ENCODE assay signal across 1 cellular context in genomic region chr13:33798023-33798422, GRCh38.
TF ChIP-seq lines count a peak whose summit lies in the region.

No MANE protein-coding gene starts in this region.

TF ChIP-seq in HepG2, 621 proteins besides CTCF, POLR2A, EP300 and RAD21:
- TF ChIP-seq GTF2F1 (IDR thresholded peaks at IDR 0.05; ENCODE audit: low read length), result no peak
- no peak for TF ChIP-seq ONECUT2 (CRISPR knock-in tag; IDR thresholded peaks at IDR 0.05)
- TF ChIP-seq U2AF2 (IDR thresholded peaks at IDR 0.05; ENCODE audit: low read depth, low read length), result no peak
- TF ChIP-seq ZNF430 (CRISPR knock-in tag; IDR thresholded peaks at IDR 0.05), result no peak
- TF ChIP-seq ZBED4 (CRISPR knock-in tag; IDR thresholded peaks at IDR 0.05; ENCODE audit: borderline replicate concordance), result no peak
- no peak for TF ChIP-seq DBP (CRISPR knock-in tag; IDR thresholded peaks at IDR 0.05; ENCODE audit: not compliant biosample characterization)
- no peak for TF ChIP-seq ZNF576 (CRISPR knock-in tag; IDR thresholded peaks at IDR 0.05)
- no peak for TF ChIP-seq DNMT3B (CRISPR knock-in tag; conservative IDR thresholded peaks at IDR 0.05)
- no peak for TF ChIP-seq GMEB2 (CRISPR knock-in tag; IDR thresholded peaks at IDR 0.05; ENCODE audit: low read depth)
- no peak for TF ChIP-seq ZNF775 (CRISPR knock-in tag; IDR thresholded peaks at IDR 0.05; ENCODE audit: borderline replicate concordance)
- no peak for TF ChIP-seq ZNF318 (CRISPR knock-in tag; IDR thresholded peaks at IDR 0.05)
- no peak for TF ChIP-seq MIXL1 (CRISPR knock-in tag; IDR thresholded peaks at IDR 0.05)
- TF ChIP-seq LRRFIP1 (CRISPR knock-in tag; conservative IDR thresholded peaks at IDR 0.05), result no peak
- TF ChIP-seq PAF1 (CRISPR knock-in tag; IDR thresholded peaks at IDR 0.05), result no peak
- TF ChIP-seq THAP9 (CRISPR knock-in tag; IDR thresholded peaks at IDR 0.05; ENCODE audit: borderline replicate concordance), result no peak
- no peak for TF ChIP-seq MXD1 (CRISPR knock-in tag; IDR thresholded peaks at IDR 0.05)
- TF ChIP-seq ZNF34 (CRISPR knock-in tag; IDR thresholded peaks at IDR 0.05; ENCODE audit: borderline replicate concordance), result no peak
- no peak for TF ChIP-seq ELF4 (CRISPR knock-in tag; IDR thresholded peaks at IDR 0.05; ENCODE audit: borderline replicate concordance)
- no peak for TF ChIP-seq FOXO4 (CRISPR knock-in tag; conservative IDR thresholded peaks at IDR 0.05)
- TF ChIP-seq ZNF704 (CRISPR knock-in tag; IDR thresholded peaks at IDR 0.05; ENCODE audit: borderline replicate concordance), result no peak
